Comparison of ENCODE assay signal across 14 cellular contexts in genomic region chr20:3175270-3175669, GRCh38. TPM values are rescaled to one million over a fixed set of nuclear protein-coding genes. Genes with fewer than 3 reads are reported as not detected.
DNase-seq lines count a peak whose midpoint lies in the region; ATAC-seq, FAIRE-seq and TF ChIP-seq lines count a peak whose summit lies in the region.
"Had no signal": no experiment of that assay in that cellular context is flagged by ENCODE, and none has a peak within 500 bp of the region (broad histone marks: within the 10 kb centered on the region; RNA-seq: fewer than 3 reads in every experiment).

No MANE protein-coding gene starts in this region.

- H3K9ac ChIP-seq in PC-3 (ENCODE audit: low read length), result no peak overlapping the region
- H3K9ac ChIP-seq in endothelial cell of umbilical vein (replicated peaks; ENCODE audit: extremely low read depth, insufficient read depth, low read length), result no peak overlapping the region

- intact Hi-C loops in CD4-positive, alpha-beta T cell (cut with DNase I, micrococcal nuclease), result loop anchor here (2.0 kb wide), 3 partner anchors 16 to 64 kb away; partner anchors contain the start of genes FASTKD5 (in 1 of the 2), SLC4A11 (in 1 of the 2) and UBOX5 (in 1 of the 2)
- intact Hi-C loops in PC-3 (cut with micrococcal nuclease), result no loop called here
- intact Hi-C loops in endothelial cell of umbilical vein (cut with micrococcal nuclease), result no loop called here

- H2AFZ ChIP-seq in PC-3 (ENCODE audit: low read length), result no peak overlapping the region
- H2AFZ ChIP-seq in endothelial cell of umbilical vein (ENCODE audit: low read depth, low read length), result no peak overlapping the region

- H3K4me1 ChIP-seq in PC-3 (ENCODE audit: insufficient read depth, low read length), result peaks cover 12% of the 10 kb centered on the region
- peaks cover 6% of the 10 kb centered on the region for H3K4me1 ChIP-seq in endothelial cell of umbilical vein (ENCODE audit: control insufficient read depth, extremely low read depth, insufficient read depth, low read length)

- peaks cover 20% of the 10 kb centered on the region for H3K4me1 Mint-ChIP-seq in CD4-positive, alpha-beta T cell (ENCODE audit: low read depth)
- H3K4me1 Mint-ChIP-seq in nephron, result peaks cover 14% of the 10 kb centered on the region

- H3K9me3 Mint-ChIP-seq in CD4-positive, alpha-beta T cell, result no peaks in the 10 kb centered on the region
- H3K9me3 Mint-ChIP-seq in nephron, result no peaks in the 10 kb centered on the region
- H3K9me3 Mint-ChIP-seq: activated B cell treated with CpG ODN at 0.5 μM for 24 hours had no signal

- no peak overlapping the region for H3K27ac ChIP-seq in CD4-positive, alpha-beta T cell (ENCODE audit: low read depth, low read length)
- H3K27ac ChIP-seq in PC-3 (ENCODE audit: low read length), result no peak overlapping the region
- H3K27ac ChIP-seq in endothelial cell of umbilical vein (ENCODE audit: insufficient read depth, low read depth, low read length), result no peak overlapping the region
- no peak overlapping the region for H3K27ac ChIP-seq in RWPE1
- H3K27ac ChIP-seq: sigmoid colon, thoracic aorta had no signal

- H3K27ac Mint-ChIP-seq in CD4-positive, alpha-beta T cell, result no peak overlapping the region
- H3K27ac Mint-ChIP-seq in nephron, result peak overlapping the region; percentile 8 to 92 (median 10)
- H3K27ac Mint-ChIP-seq: activated B cell treated with CpG ODN at 0.5 μM for 24 hours had no signal

- no peaks in the 10 kb centered on the region for H3K9me1 ChIP-seq in endothelial cell of umbilical vein (replicated peaks; ENCODE audit: control insufficient read depth, extremely low read depth, insufficient read depth, low read length)

- H3K9me3 ChIP-seq in CD4-positive, alpha-beta T cell (ENCODE audit: control insufficient read depth, low read length), result no peaks in the 10 kb centered on the region
- H3K9me3 ChIP-seq in PC-3 (ENCODE audit: low read length), result no peaks in the 10 kb centered on the region
- no peaks in the 10 kb centered on the region for H3K9me3 ChIP-seq in endothelial cell of umbilical vein (replicated peaks; ENCODE audit: control insufficient read depth, insufficient read depth, low read length)
- H3K9me3 ChIP-seq: MG63, sigmoid colon, thoracic aorta had no signal

- H3K27me3 Mint-ChIP-seq in CD4-positive, alpha-beta T cell, result peaks cover 27% of the 10 kb centered on the region
- peaks cover 29% of the 10 kb centered on the region for H3K27me3 Mint-ChIP-seq in nephron (ENCODE audit: low read depth)

- TF ChIP-seq POLR2A in endothelial cell of umbilical vein (IDR thresholded peaks at IDR 0.05; ENCODE audit: low read depth, low read length), result no peak

- CTCF ChIA-PET in CD4-positive, alpha-beta T cell (lab: Charles Lee), result no interaction called here
- CTCF ChIA-PET in PC-3 (lab: Charles Lee), result interaction anchor here (0.6 kb wide), 1 partner anchor 101 kb away, joined by 3 read pairs; no protein-coding TSS in a partner anchor
- CTCF ChIA-PET in endothelial cell of umbilical vein (lab: Charles Lee), result no interaction called here
- CTCF ChIA-PET in RWPE1 (lab: Yijun Ruan, JAX), result no interaction called here

- H3F3A ChIP-seq in PC-3 (ENCODE audit: low read length, unreplicated experiment), result no peaks in the 10 kb centered on the region

- ATAC-seq in CD4-positive, alpha-beta T cell (ENCODE audit: poor library complexity), result no peak
- ATAC-seq in PC-3, result no peak
- no peak for ATAC-seq in HG02981 (IDR thresholded peaks at IDR 0.05; ENCODE audit: unreplicated experiment)

- H3K9me2 ChIP-seq in PC-3 (replicated peaks; ENCODE audit: low read length), result no peaks in the 10 kb centered on the region

- peak overlapping the region; percentile 89 for H3K4me2 ChIP-seq in PC-3 (ENCODE audit: low read length)
- peak overlapping the region; percentile 31 for H3K4me2 ChIP-seq in endothelial cell of umbilical vein (ENCODE audit: insufficient read depth, low read length)

- H3K4me3 ChIP-seq in PC-3 (ENCODE audit: low read length), result peak overlapping the region; percentile 92; the same call in 1 of the 2 replicates
- H3K4me3 ChIP-seq in endothelial cell of umbilical vein (replicated peaks in 1 of 3; ENCODE audit: insufficient read depth in 1 of 3, low read depth in 1 of 3, low read length in 3 of 3), result peak overlapping the region in 1 of 3 experiments; percentile 7
- H3K4me3 ChIP-seq: MG63 had no signal

- BruUV-seq in PC-3 (replicated peaks; lab: Mats Ljungman, UMichigan) (no TSS peak), endothelial cell of umbilical vein (replicated peaks; lab: Mats Ljungman, UMichigan) (no TSS peak)

- H3K36me3 ChIP-seq in PC-3 (ENCODE audit: low read depth, low read length), result no peaks in the 10 kb centered on the region
- no peaks in the 10 kb centered on the region for H3K36me3 ChIP-seq in endothelial cell of umbilical vein (ENCODE audit: control insufficient read depth in 2 of 2, extremely low read depth in 1 of 2, insufficient read depth in 2 of 2, low read length in 2 of 2)
- H3K36me3 ChIP-seq: MG63, sigmoid colon had no signal

- FAIRE-seq in endothelial cell of umbilical vein (lab: Jason Lieb, UNC), result no peak

- no peak for DNase-seq in CD4-positive, alpha-beta T cell
- DNase-seq in PC-3 (no peak), endothelial cell of umbilical vein (ENCODE audit: low read depth, low spot score) (peak; percentile 13), RWPE1 (ENCODE audit: low spot score) (no peak), hepatic stellate cell (ENCODE audit: low spot score) (no peak)
- no peak for DNase-seq in activated CD4-positive, alpha-beta T cell treated with anti-CD3 and anti-CD28 coated beads for 4 hours
- DNase-seq: activated B cell treated with CpG ODN at 0.5 μM for 24 hours, MG63, midbrain, NCI-H2227 treated with DMSO at 0.1 percent for 48 hours had no signal

- H4K20me1 ChIP-seq in PC-3 (ENCODE audit: low read length) (no peaks in the 10 kb centered on the region), endothelial cell of umbilical vein (replicated peaks; ENCODE audit: control insufficient read depth, extremely low read depth, insufficient read depth, low read length) (no peaks in the 10 kb centered on the region)

- H3K36me3 Mint-ChIP-seq in CD4-positive, alpha-beta T cell (ENCODE audit: low read depth), result no peaks in the 10 kb centered on the region
- H3K36me3 Mint-ChIP-seq in nephron (ENCODE audit: low read depth), result no peaks in the 10 kb centered on the region

- dilution Hi-C loops in endothelial cell of umbilical vein (cut with MboI; ENCODE audit: extremely low pct_ligation_motif_present, low sequenced_read_pairs), result no loop called here

- POLR2A ChIA-PET in CD4-positive, alpha-beta T cell (lab: Charles Lee), result interaction anchor here (0.5 kb wide), 1 partner anchor 508 kb away, joined by 3 read pairs; no protein-coding TSS in a partner anchor
- POLR2A ChIA-PET in PC-3 (lab: Charles Lee; ENCODE audit: unreplicated experiment), result no interaction called here
- POLR2A ChIA-PET in endothelial cell of umbilical vein (lab: Charles Lee), result no interaction called here
- POLR2A ChIA-PET in RWPE1 (lab: Yijun Ruan, JAX; ENCODE audit: low non-redundant PET), result no interaction called here

- no peaks in the 10 kb centered on the region for H3K79me2 ChIP-seq in PC-3 (ENCODE audit: low read length)
- no peaks in the 10 kb centered on the region for H3K79me2 ChIP-seq in endothelial cell of umbilical vein (ENCODE audit: control insufficient read depth, insufficient read depth, low read length)

- no peak for TF ChIP-seq CTCF in CD4-positive, alpha-beta T cell (IDR thresholded peaks at IDR 0.05)
- TF ChIP-seq CTCF in PC-3 (conservative IDR thresholded peaks at IDR 0.05; ENCODE audit: low read depth, low read length), result no peak
- TF ChIP-seq CTCF in endothelial cell of umbilical vein (IDR thresholded peaks at IDR 0.05; ENCODE audit: extremely low read depth in 1 of 2, insufficient read depth in 1 of 2, low read depth in 1 of 2, low read length in 2 of 2), result no peak
- no peak for TF ChIP-seq CTCF in nephron (IDR thresholded peaks at IDR 0.05; ENCODE audit: unreplicated experiment in 3 of 3)
- TF ChIP-seq CTCF in RWPE1 (conservative IDR thresholded peaks at IDR 0.05; ENCODE audit: low read depth), result no peak

- H3K27me3 ChIP-seq in CD4-positive, alpha-beta T cell (ENCODE audit: control insufficient read depth, insufficient read depth, low read length), result peaks cover 11% of the 10 kb centered on the region
- H3K27me3 ChIP-seq in PC-3 (ENCODE audit: low read length), result no peaks in the 10 kb centered on the region
- H3K27me3 ChIP-seq in endothelial cell of umbilical vein (ENCODE audit: control insufficient read depth in 2 of 2, insufficient read depth in 2 of 2, low read length in 2 of 2), result peaks cover 3% of the 10 kb centered on the region in 2 experiments

- H3K4me3 Mint-ChIP-seq in CD4-positive, alpha-beta T cell, result peak overlapping the region; percentile 68
- H3K4me3 Mint-ChIP-seq in nephron, result peak overlapping the region; percentile 95 to 98 (median 96)

RNA-seq across cellular contexts. Expression of gene LZTS3, which starts 1.9 kb away (rescaled TPM):
- total RNA-seq in CD4-positive, alpha-beta T cell, result 10 to 100 TPM; 22.2 to 22.4 TPM
- total RNA-seq in PC-3 (2014; rRNA removed) (6.4 and 8.9 TPM in 2 replicates), endothelial cell of umbilical vein (3.6 and 4.5 TPM in 2 replicates)
- 5.7 and 7.3 TPM in 2 replicates for polyA plus RNA-seq in endothelial cell of umbilical vein
- 3.7 and 5.4 TPM in 2 replicates for polyA plus RNA-seq in endothelial cell of umbilical vein (2011; cell fraction: cytosol; rRNA removed)
- polyA plus RNA-seq in endothelial cell of umbilical vein (2011; cell fraction: nucleus; rRNA removed), result 7.3 and 9.8 TPM in 2 replicates
- polyA plus RNA-seq in endothelial cell of umbilical vein (2012), result 2.2 and 3.5 TPM in 2 replicates
- 5.6 and 7.0 TPM in 2 replicates for polyA minus RNA-seq in endothelial cell of umbilical vein
- 1.1 TPM for polyA minus RNA-seq in endothelial cell of umbilical vein (2011; cell fraction: cytosol; rRNA and poly(A)+ RNA removed)
- 2.8 and 3.2 TPM in 2 replicates for polyA minus RNA-seq in endothelial cell of umbilical vein (2011; cell fraction: nucleus; rRNA and poly(A)+ RNA removed)

RNA-seq across cellular contexts. Expression of gene FASTKD5, which starts 15.6 kb away (rescaled TPM):
- total RNA-seq in CD4-positive, alpha-beta T cell, result 10 to 100 TPM; 37.9 to 38.7 TPM
- 16.8 and 25.2 TPM in 2 replicates for total RNA-seq in PC-3 (2014; rRNA removed)
- 15.0 and 15.7 TPM in 2 replicates for total RNA-seq in endothelial cell of umbilical vein
- polyA plus RNA-seq in endothelial cell of umbilical vein, result 8.5 and 10.8 TPM in 2 replicates
- polyA plus RNA-seq in endothelial cell of umbilical vein (2011; cell fraction: cytosol; rRNA removed), result 12.1 and 13.1 TPM in 2 replicates
- 12.3 and 14.8 TPM in 2 replicates for polyA plus RNA-seq in endothelial cell of umbilical vein (2011; cell fraction: nucleus; rRNA removed)
- polyA plus RNA-seq in endothelial cell of umbilical vein (2012), result 16.1 and 17.8 TPM in 2 replicates
- polyA minus RNA-seq in endothelial cell of umbilical vein, result 22.6 and 23.8 TPM in 2 replicates
- 13.5 TPM for polyA minus RNA-seq in endothelial cell of umbilical vein (2011; cell fraction: cytosol; rRNA and poly(A)+ RNA removed)
- 16.9 and 21.4 TPM in 2 replicates for polyA minus RNA-seq in endothelial cell of umbilical vein (2011; cell fraction: nucleus; rRNA and poly(A)+ RNA removed)

RNA-seq across cellular contexts. Expression of gene UBOX5, which starts 15.6 kb away (rescaled TPM):
- 10 to 100 TPM; 11.9 to 13.0 TPM for total RNA-seq in CD4-positive, alpha-beta T cell
- 4.3 and 4.5 TPM in 2 replicates for total RNA-seq in PC-3 (2014; rRNA removed)
- 5.1 and 5.8 TPM in 2 replicates for total RNA-seq in endothelial cell of umbilical vein
- 3.5 and 4.6 TPM in 2 replicates for polyA plus RNA-seq in endothelial cell of umbilical vein
- polyA plus RNA-seq in endothelial cell of umbilical vein (2011; cell fraction: cytosol; rRNA removed), result 3.2 and 3.6 TPM in 2 replicates
- polyA plus RNA-seq in endothelial cell of umbilical vein (2011; cell fraction: nucleus; rRNA removed), result 2.8 and 3.2 TPM in 2 replicates
- polyA plus RNA-seq in endothelial cell of umbilical vein (2012), result 2.5 and 3.3 TPM in 2 replicates
- polyA minus RNA-seq in endothelial cell of umbilical vein, result 4.0 and 5.3 TPM in 2 replicates
- 1.7 TPM for polyA minus RNA-seq in endothelial cell of umbilical vein (2011; cell fraction: cytosol; rRNA and poly(A)+ RNA removed)
- 1.9 and 2.0 TPM in 2 replicates for polyA minus RNA-seq in endothelial cell of umbilical vein (2011; cell fraction: nucleus; rRNA and poly(A)+ RNA removed)

RNA-seq across cellular contexts. Expression of gene DDRGK1, which starts 29.2 kb away (rescaled TPM):
- 10 to 100 TPM; 40.7 to 43.4 TPM for total RNA-seq in CD4-positive, alpha-beta T cell
- total RNA-seq in PC-3 (2014; rRNA removed), result 97.7 and 122 TPM in 2 replicates
- total RNA-seq in endothelial cell of umbilical vein, result 52.2 and 54.0 TPM in 2 replicates
- 41.7 and 48.5 TPM in 2 replicates for polyA plus RNA-seq in endothelial cell of umbilical vein
- polyA plus RNA-seq in endothelial cell of umbilical vein (2011; cell fraction: cytosol; rRNA removed), result 47.7 and 48.4 TPM in 2 replicates
- 39.7 and 60.0 TPM in 2 replicates for polyA plus RNA-seq in endothelial cell of umbilical vein (2011; cell fraction: nucleus; rRNA removed)
- polyA plus RNA-seq in endothelial cell of umbilical vein (2012), result 31.0 and 46.7 TPM in 2 replicates
- polyA minus RNA-seq in endothelial cell of umbilical vein, result 30.4 and 30.5 TPM in 2 replicates
- 16.7 TPM for polyA minus RNA-seq in endothelial cell of umbilical vein (2011; cell fraction: cytosol; rRNA and poly(A)+ RNA removed)
- 10.5 and 12.9 TPM in 2 replicates for polyA minus RNA-seq in endothelial cell of umbilical vein (2011; cell fraction: nucleus; rRNA and poly(A)+ RNA removed)

RNA-seq across cellular contexts. Expression of gene ITPA, which starts 34.0 kb away (rescaled TPM):
- total RNA-seq in CD4-positive, alpha-beta T cell, result 10 to 100 TPM; 17.8 to 19.5 TPM
- total RNA-seq in PC-3 (2014; rRNA removed) (117 and 121 TPM in 2 replicates), endothelial cell of umbilical vein (59.8 and 65.0 TPM in 2 replicates)
- 43.2 and 50.7 TPM in 2 replicates for polyA plus RNA-seq in endothelial cell of umbilical vein
- 31.2 and 39.2 TPM in 2 replicates for polyA plus RNA-seq in endothelial cell of umbilical vein (2011; cell fraction: cytosol; rRNA removed)
- 40.3 and 41.2 TPM in 2 replicates for polyA plus RNA-seq in endothelial cell of umbilical vein (2011; cell fraction: nucleus; rRNA removed)
- polyA plus RNA-seq in endothelial cell of umbilical vein (2012), result 35.4 and 38.2 TPM in 2 replicates
- 7.1 and 9.8 TPM in 2 replicates for polyA minus RNA-seq in endothelial cell of umbilical vein
- polyA minus RNA-seq in endothelial cell of umbilical vein (2011; cell fraction: cytosol; rRNA and poly(A)+ RNA removed), result 18.7 TPM
- polyA minus RNA-seq in endothelial cell of umbilical vein (2011; cell fraction: nucleus; rRNA and poly(A)+ RNA removed), result 6.5 and 9.9 TPM in 2 replicates

Comparison
In these comparisons a context has a peak if more than half of its experiments do, and no peak if none do; other contexts are left out.
1. intact Hi-C loops: an anchor here in CD4-positive, alpha-beta T cell (2.0 kb wide); none called in PC-3 and endothelial cell of umbilical vein.